In genomic region chr5:126471875-126472537, GRCh38 we compare ENCODE assay signal across 13 cellular contexts. TPM values are rescaled to one million over a fixed set of nuclear protein-coding genes. Genes with fewer than 3 reads are reported as not detected.
A peak's percentile ranks its signal among the peaks of the same experiment; 100 is the strongest.
DNase-seq lines count a peak whose midpoint lies in the region; ATAC-seq and TF ChIP-seq lines count a peak whose summit lies in the region.
"Had no signal": no experiment of that assay in that cellular context is flagged by ENCODE, and none has a peak within 500 bp of the region (broad histone marks: within the 10 kb centered on the region; RNA-seq: fewer than 3 reads in every experiment).

No MANE protein-coding gene starts in this region.

- H3K9ac ChIP-seq in liver (ENCODE audit: low read depth in 1 of 2, low read length in 2 of 2): no peak overlapping the region

- DNase-seq in AG09309 (ENCODE audit: low read depth): peak; percentile 55
- DNase-seq in breast epithelium (ENCODE audit: low spot score in 2 of 2): no peak
- no peak for DNase-seq in sciatic nerve (ENCODE audit: low spot score)
- DNase-seq in activated CD8-positive, alpha-beta T cell treated with anti-CD3 and anti-CD28 coated beads, Interleukin-2, amount 10 ng/mL, durations not matched to agents 7 days and 5 days: no peak
- DNase-seq in esophagus muscularis mucosa (ENCODE audit: extremely low spot score): no peak
- DNase-seq: activated T-cell treated with anti-CD3 and anti-CD28 coated beads, Interleukin-2, amount 50 U/mL, for 4 hours; NCI-H510A; T-helper 17 cell had no signal

- no peak overlapping the region for H3K27ac Mint-ChIP-seq in activated CD8-positive, alpha-beta T cell treated with anti-CD3 and anti-CD28 coated beads, Interleukin-2, amount 10 ng/mL, durations not matched to agents 7 days and 5 days
- H3K27ac Mint-ChIP-seq: T-helper 17 cell had no signal

- no peaks in the 10 kb centered on the region for H3K4me1 Mint-ChIP-seq in activated CD8-positive, alpha-beta T cell treated with anti-CD3 and anti-CD28 coated beads, Interleukin-2, amount 10 ng/mL, durations not matched to agents 7 days and 5 days (ENCODE audit: low read depth)
- H3K4me1 Mint-ChIP-seq: T-helper 17 cell had no signal

- TF ChIP-seq RAD21 in liver (IDR thresholded peaks at IDR 0.05): no peak

- H3K27ac ChIP-seq in breast epithelium (peak overlapping the region; percentile 48 to 64), liver (ENCODE audit: low read depth in 1 of 2, low read length in 2 of 2) (no peak overlapping the region), esophagus muscularis mucosa (replicated peaks in 1 of 4) (peak overlapping the region in 1 of 4 donors; percentile 8)
- H3K27ac ChIP-seq: C4-2B had no signal

- POLR2A ChIA-PET in activated CD8-positive, alpha-beta T cell treated with anti-CD3 and anti-CD28 coated beads, Interleukin-2, amount 10 ng/mL, durations not matched to agents 7 days and 5 days (lab: Charles Lee): no interaction called here

- H3K36me3 ChIP-seq in breast epithelium: no peaks in the 10 kb centered on the region
- peaks cover 3 to 15% (median 14%) of the 10 kb centered on the region in 4 donors for H3K36me3 ChIP-seq in liver (ENCODE audit: control insufficient read depth in 4 of 4, insufficient read depth in 3 of 4, low read depth in 1 of 4, low read length in 3 of 4)
- H3K36me3 ChIP-seq in esophagus muscularis mucosa: peaks cover 37 to 74% (median 56%) of the 10 kb centered on the region in 4 donors

- no peak for TF ChIP-seq POLR2A in breast epithelium (IDR thresholded peaks at IDR 0.05)
- TF ChIP-seq POLR2A in esophagus muscularis mucosa (IDR thresholded peaks at IDR 0.05; ENCODE audit: low read depth): no peak

- H3K27me3 ChIP-seq in breast epithelium (no peaks in the 10 kb centered on the region), liver (ENCODE audit: control insufficient read depth in 4 of 4, insufficient read depth in 4 of 4, low read length in 3 of 4) (no peaks in the 10 kb centered on the region), esophagus muscularis mucosa (no peaks in the 10 kb centered on the region)

- no peaks in the 10 kb centered on the region for H3K27me3 Mint-ChIP-seq in activated CD8-positive, alpha-beta T cell treated with anti-CD3 and anti-CD28 coated beads, Interleukin-2, amount 10 ng/mL, durations not matched to agents 7 days and 5 days (ENCODE audit: low read depth)
- H3K27me3 Mint-ChIP-seq: T-helper 17 cell had no signal

- TF ChIP-seq CTCF in AG09309 (IDR thresholded peaks at IDR 0.05; ENCODE audit: control insufficient read depth, insufficient read depth, low read depth, low read length, missing control alignments) (no peak), breast epithelium (IDR thresholded peaks at IDR 0.05) (no peak), liver (IDR thresholded peaks at IDR 0.05; ENCODE audit: low read depth, low read length, missing input control) (no peak), esophagus muscularis mucosa (IDR thresholded peaks at IDR 0.05) (no peak)

- no peak for TF ChIP-seq EP300 in esophagus muscularis mucosa (IDR thresholded peaks at IDR 0.05)

- H3K4me3 Mint-ChIP-seq in activated CD8-positive, alpha-beta T cell treated with anti-CD3 and anti-CD28 coated beads, Interleukin-2, amount 10 ng/mL, durations not matched to agents 7 days and 5 days: no peak overlapping the region
- H3K4me3 Mint-ChIP-seq: activated T-cell treated with anti-CD3 and anti-CD28 coated beads, Interleukin-2, amount 50 U/mL, for 4 hours; T-helper 17 cell had no signal

- intact Hi-C loops in breast epithelium (cut with DNase I; ENCODE audit: low total_unique reads) (no loop called here), sciatic nerve (cut with DNase I) (no loop called here), esophagus muscularis mucosa (cut with DNase I) (no loop called here)

- WGBS in liver: 77% methylated on average over 3 of the region's 3 CpGs
- WGBS in esophagus muscularis mucosa: 68% methylated on average over 3 of the region's 3 CpGs

- CTCF ChIA-PET in activated CD8-positive, alpha-beta T cell treated with anti-CD3 and anti-CD28 coated beads, Interleukin-2, amount 10 ng/mL, durations not matched to agents 7 days and 5 days (lab: Charles Lee): interaction anchor here (3.6 kb wide), 1 partner anchor 28 kb away, joined by 17 read pairs; no protein-coding TSS in a partner anchor

- peaks cover 0 to 13% of the 10 kb centered on the region in 2 donors for H3K4me1 ChIP-seq in breast epithelium
- H3K4me1 ChIP-seq in liver (ENCODE audit: control insufficient read depth in 4 of 4, insufficient read depth in 4 of 4, low read length in 3 of 4): peaks cover 7 to 39% (median 23%) of the 10 kb centered on the region in 4 donors
- peaks cover 0 to 9% (median 5%) of the 10 kb centered on the region in 4 donors for H3K4me1 ChIP-seq in esophagus muscularis mucosa

- H3K9me3 Mint-ChIP-seq in activated CD8-positive, alpha-beta T cell treated with anti-CD3 and anti-CD28 coated beads, Interleukin-2, amount 10 ng/mL, durations not matched to agents 7 days and 5 days (ENCODE audit: insufficient read depth): no peaks in the 10 kb centered on the region
- H3K9me3 Mint-ChIP-seq: activated T-cell treated with anti-CD3 and anti-CD28 coated beads, Interleukin-2, amount 50 U/mL, for 4 hours had no signal

- H3K36me3 Mint-ChIP-seq in activated CD8-positive, alpha-beta T cell treated with anti-CD3 and anti-CD28 coated beads, Interleukin-2, amount 10 ng/mL, durations not matched to agents 7 days and 5 days (ENCODE audit: low read depth): peaks cover 10% of the 10 kb centered on the region

- H3K4me3 ChIP-seq in AG09309 (ENCODE audit: control insufficient read depth, low read depth, low read length) (no peak overlapping the region), breast epithelium (no peak overlapping the region), liver (ENCODE audit: low read depth in 1 of 3, low read length in 3 of 3) (no peak overlapping the region), esophagus muscularis mucosa (no peak overlapping the region)
- H3K4me3 ChIP-seq: K562 had no signal

- H3K9me3 ChIP-seq in breast epithelium (no peaks in the 10 kb centered on the region), liver (ENCODE audit: control insufficient read depth in 4 of 4, low read length in 3 of 4) (no peaks in the 10 kb centered on the region), esophagus muscularis mucosa (no peaks in the 10 kb centered on the region)

- ATAC-seq in HG03196 (IDR thresholded peaks at IDR 0.05; ENCODE audit: unreplicated experiment): peak; percentile 78
- no peak for ATAC-seq in sciatic nerve
- ATAC-seq in activated CD8-positive, alpha-beta T cell treated with anti-CD3 and anti-CD28 coated beads, Interleukin-2, amount 10 ng/mL, durations not matched to agents 7 days and 5 days: no peak
- ATAC-seq in GM21529 (IDR thresholded peaks at IDR 0.05; ENCODE audit: unreplicated experiment): no peak
- ATAC-seq: activated T-cell treated with anti-CD3 and anti-CD28 coated beads, Interleukin-2, amount 50 U/mL, for 4 hours; K562; T-helper 17 cell had no signal

TF ChIP-seq in liver, 16 proteins besides CTCF, POLR2A, EP300 and RAD21:
- TF ChIP-seq RXRA (IDR thresholded peaks at IDR 0.05) (no peak), JUND (IDR thresholded peaks at IDR 0.05) (no peak), HNF4A (conservative IDR thresholded peaks at IDR 0.05) (peak; percentile 43 to 55), SP1 (IDR thresholded peaks at IDR 0.05) (peak; percentile 31)

RNA-seq across cellular contexts. Expression of gene GRAMD2B, which starts 48.8 kb away (rescaled TPM):
- total RNA-seq in breast epithelium: 100 to 1,000 TPM in 2 of 3 donors, 10 to 100 TPM in 1; 38.1 to 206 (median 103) TPM
- total RNA-seq in liver: 10 to 100 TPM; 10.8 to 24.1 TPM
- polyA plus RNA-seq in liver: 10 to 100 TPM in 1 of 2 donors, 1 to 10 TPM in 1; 6.5 to 16.2 TPM
- total RNA-seq in sciatic nerve: 42.3 TPM
- 1 to 10 TPM; 3.3 to 6.5 TPM for total RNA-seq in activated CD8-positive, alpha-beta T cell treated with anti-CD3 and anti-CD28 coated beads, Interleukin-2, amount 10 ng/mL, durations not matched to agents 7 days and 5 days
- 10 to 100 TPM; 37.9 to 76.5 (median 49.4) TPM for total RNA-seq in esophagus muscularis mucosa

Comparison
In these comparisons a context has a peak if more than half of its experiments do, and no peak if none do; other contexts are left out.
1. H3K27ac ChIP-seq: peak in breast epithelium (2 of 2); none in liver (0 of 2).